8 cellular contexts compared by ENCODE assay signal in the genomic region with DNA sequence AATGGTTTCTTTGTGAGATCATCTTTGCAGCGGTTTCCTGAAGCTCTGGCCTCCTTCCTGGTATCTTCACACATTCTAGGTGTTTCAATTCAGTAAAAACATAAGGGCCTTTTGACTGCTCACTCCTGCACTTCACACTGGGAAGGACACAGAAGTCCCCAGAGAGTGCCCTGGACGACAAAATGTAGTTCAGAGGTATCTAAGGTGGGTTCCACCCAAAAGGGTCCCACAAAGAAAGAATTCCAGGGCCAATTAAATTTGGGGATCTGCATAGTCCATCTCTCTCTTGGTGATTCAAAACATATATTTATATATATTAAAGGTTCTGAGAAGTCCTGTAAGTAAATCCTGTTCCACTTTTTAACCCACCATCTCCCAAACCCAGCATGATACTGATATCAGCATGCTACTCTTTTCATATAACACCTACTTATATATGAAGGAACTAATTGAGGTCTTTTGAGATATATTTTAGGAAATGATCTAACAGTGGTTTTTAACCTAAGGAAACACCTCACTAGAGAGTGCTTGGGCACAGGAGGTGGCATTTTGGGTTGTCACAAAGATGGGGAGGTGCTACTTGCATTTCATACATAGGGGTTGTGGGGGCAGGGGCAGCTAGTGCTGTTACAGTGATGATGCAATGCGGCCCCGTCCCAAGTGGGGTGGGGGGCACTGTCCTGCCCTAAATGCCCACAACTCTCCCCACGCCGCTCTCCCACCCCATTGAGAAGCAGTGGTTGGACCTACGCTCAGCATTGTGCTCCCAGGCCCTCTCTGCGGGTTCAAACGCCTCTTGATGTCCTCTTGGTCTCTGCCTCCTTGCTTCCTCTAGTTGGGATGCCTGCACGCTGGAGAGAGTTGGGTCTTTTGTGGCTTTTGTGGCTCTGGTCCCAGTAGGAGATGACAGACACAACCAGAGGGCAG.
DNase-seq lines count a peak whose midpoint lies in the region; ATAC-seq and TF ChIP-seq lines count a peak whose summit lies in the region.

No MANE protein-coding gene starts in this region.

- intact Hi-C loops in esophagus squamous epithelium (cut with DNase I): loop anchor here (5.0 kb wide), 1 partner anchor 110 kb away; a partner anchor contains a TSS

- no peaks in the 10 kb centered on the region for H3K27me3 ChIP-seq in esophagus squamous epithelium

- H3K4me3 ChIP-seq in esophagus squamous epithelium: peak overlapping the region; percentile 33 to 67 (median 56)

- ATAC-seq in GM18868 (IDR thresholded peaks at IDR 0.05; ENCODE audit: unreplicated experiment): peak; percentile 27

- peaks cover 50 to 85% (median 57%) of the 10 kb centered on the region in 3 donors for H3K4me1 ChIP-seq in esophagus squamous epithelium

- no peaks in the 10 kb centered on the region for H3K36me3 ChIP-seq in esophagus squamous epithelium

- in situ Hi-C loops in KBM-7 (cut with MboI; ENCODE audit: low pct_unique_long_range_greater_than_20kb, low sequenced_read_pairs): no loop called here

- TF ChIP-seq POLR2A in esophagus squamous epithelium (IDR thresholded peaks at IDR 0.05): peak in 1 of 4 donors; percentile 6

- 62 to 66% methylated on average over 8 to 9 of the region's 10 CpGs for WGBS in esophagus squamous epithelium, 2 donors

- H3K27ac ChIP-seq in esophagus squamous epithelium: peak overlapping the region; percentile 92 to 98 (median 96)

- H3K9me3 ChIP-seq in esophagus squamous epithelium: no peaks in the 10 kb centered on the region

- no peak for TF ChIP-seq CTCF in esophagus squamous epithelium (IDR thresholded peaks at IDR 0.05)

- peak; percentile 54 for DNase-seq in KBM-7
- peak; percentile 34 to 61 for DNase-seq in activated CD8-positive, alpha-beta memory T cell treated with anti-CD3 and anti-CD28 coated beads for 4 hours (ENCODE audit: low read depth in 2 of 2)
- DNase-seq in esophagus squamous epithelium (lab: John Stamatoyannopoulos, UW): no peak
- DNase-seq in stimulated activated CD4-positive, alpha-beta T cell treated with anti-CD3 and anti-CD28 coated beads, Interleukin-12 subunit alpha, Interleukin-12 subunit beta, amount 100 ng/mL, for 4 hours: peak; percentile 28
- DNase-seq in NCI-H226: no peak
- DNase-seq in SKM-1 treated with dmso at 0.1 percent for 144 hours (lab: John Stamatoyannopoulos, UW; ENCODE audit: unreplicated experiment): no peak
- DNase-seq in inferior parietal cortex (ENCODE audit: extremely low spot score): no peak

Comparison
In these comparisons a context has a peak if more than half of its experiments do, and no peak if none do; other contexts are left out.
1. DNase-seq: peak in KBM-7 (single experiment), activated CD8-positive, alpha-beta memory T cell treated with anti-CD3 and anti-CD28 coated beads for 4 hours (2 of 2) and stimulated activated CD4-positive, alpha-beta T cell treated with anti-CD3 and anti-CD28 coated beads, Interleukin-12 subunit alpha, Interleukin-12 subunit beta, amount 100 ng/mL, for 4 hours (single experiment); none in esophagus squamous epithelium (single experiment), NCI-H226 (single experiment), SKM-1 treated with dmso at 0.1 percent for 144 hours (single experiment) and inferior parietal cortex (single experiment).